Comparison of ENCODE assay signal across 8 cellular contexts in genomic region chr19:4182082-4182926, GRCh38. TPM values are rescaled to one million over a fixed set of nuclear protein-coding genes. Genes with fewer than 3 reads are reported as not detected.
DNase-seq lines count a peak whose midpoint lies in the region; ATAC-seq and TF ChIP-seq lines count a peak whose summit lies in the region.

TSS of gene ANKRD24 (plus strand) at chr19:4182689. CDS start at chr19:4186426, 3,737 bp downstream.
TSS of gene SIRT6 (minus strand) at chr19:4182563. CDS start at chr19:4182539, 24 bp downstream.

- TF ChIP-seq CTCF in HEK293 (tag by site-specific recombination; IDR thresholded peaks at IDR 0.05): no peak
- TF ChIP-seq CTCF in NB4 (IDR thresholded peaks at IDR 0.05; ENCODE audit: low read depth, low read length): no peak
- no peak for TF ChIP-seq CTCF in suprapubic skin (IDR thresholded peaks at IDR 0.05)

- H3K27ac ChIP-seq in HEK293 (ENCODE audit: extremely low read depth, low read depth, low read length) (peak within 1 kb of the TSS; percentile 45; the same call in 1 of the 2 replicates), suprapubic skin (peak within 1 kb of the TSS; percentile 62)

- peak; percentile 50 for TF ChIP-seq POLR2A in NB4 (IDR thresholded peaks at IDR 0.05; ENCODE audit: extremely low read depth, insufficient read length)
- peak in 1 of 2 donors; percentile 18 for TF ChIP-seq POLR2A in suprapubic skin (IDR thresholded peaks at IDR 0.05)

- H3K9me3 Mint-ChIP-seq in activated naive CD4-positive, alpha-beta T cell treated with anti-CD3 and anti-CD28 coated beads, Interleukin-2, amount 50 U/mL, for 72 hours: no peaks in the 10 kb centered on the region

- no peaks in the 10 kb centered on the region for H3K27me3 ChIP-seq in suprapubic skin

- no peaks in the 10 kb centered on the region; the same call in 1 of the 2 replicates for H3K4me1 ChIP-seq in ES-I3 (ENCODE audit: insufficient read depth, low read length)
- no peaks in the 10 kb centered on the region for H3K4me1 ChIP-seq in HEK293 (ENCODE audit: control insufficient read depth, insufficient read depth, low read length)
- H3K4me1 ChIP-seq in suprapubic skin: peaks cover 25% of the 10 kb centered on the region

- peak within 1 kb of the TSS; percentile 98 to 100 for H3K27ac Mint-ChIP-seq in activated naive CD4-positive, alpha-beta T cell treated with anti-CD3 and anti-CD28 coated beads, Interleukin-2, amount 50 U/mL, for 72 hours

- POLR2A ChIA-PET in HEK293 (lab: Yijun Ruan, JAX): no interaction called here

- peaks cover 10% of the 10 kb centered on the region in 2 donors for H3K36me3 Mint-ChIP-seq in activated naive CD4-positive, alpha-beta T cell treated with anti-CD3 and anti-CD28 coated beads, Interleukin-2, amount 50 U/mL, for 72 hours

- peak; percentile 91 for ATAC-seq in SK-N-SH treated with all-trans-retinoic acid at 6 μM for 48 hours
- ATAC-seq in activated naive CD4-positive, alpha-beta T cell treated with anti-CD3 and anti-CD28 coated beads, Interleukin-2, amount 50 U/mL, for 72 hours: peak; percentile 91 to 93

- under 1% methylated on average over 32 of the region's 62 CpGs for WGBS in suprapubic skin

- TF ChIP-seq EP300 in suprapubic skin (IDR thresholded peaks at IDR 0.05): no peak

- peak within 1 kb of the TSS; percentile 92 for H3K9ac ChIP-seq in ES-I3 (ENCODE audit: low read depth, low read length)

- peak; percentile 93 for DNase-seq in NB4 (ENCODE audit: low read depth)
- DNase-seq in activated naive CD4-positive, alpha-beta T cell treated with anti-CD3 and anti-CD28 coated beads, Interleukin-2, amount 50 U/mL, for 72 hours (ENCODE audit: low spot score in 2 of 2): peak; percentile 93 to 97
- DNase-seq in glomerular endothelial cell (ENCODE audit: extremely low read depth, low read depth, low spot score): peak; percentile 48
- DNase-seq in occipital lobe (lab: John Stamatoyannopoulos, UW): peak; percentile 91
- DNase-seq in suprapubic skin (ENCODE audit: low spot score in 2 of 2): peak; percentile 96 to 97

- H3K4me3 ChIP-seq in HEK293 (ENCODE audit: low read depth, low read length) (peak within 1 kb of the TSS; percentile 99), NB4 (ENCODE audit: low read depth, low read length) (peak within 1 kb of the TSS; percentile 80), suprapubic skin (peak within 1 kb of the TSS; percentile 74)

- H3K9me3 ChIP-seq in ES-I3 (ENCODE audit: control insufficient read depth, insufficient read depth, low read length) (no peaks in the 10 kb centered on the region), HEK293 (ENCODE audit: control insufficient read depth, insufficient read depth, low read depth, low read length) (no peaks in the 10 kb centered on the region), suprapubic skin (no peaks in the 10 kb centered on the region)

- H3K36me3 ChIP-seq in ES-I3 (ENCODE audit: insufficient read depth, low read length): peaks cover 4% of the 10 kb centered on the region; the same call in 1 of the 2 replicates
- peaks cover 0 to 24% of the 10 kb centered on the region in 2 experiments; a peak in 2 of 3 replicates for H3K36me3 ChIP-seq in HEK293 (ENCODE audit: control insufficient read depth in 2 of 2, insufficient read depth in 1 of 2, low read length in 2 of 2)
- peaks cover 25% of the 10 kb centered on the region for H3K36me3 ChIP-seq in suprapubic skin

- CTCF ChIA-PET in HEK293 (lab: Yijun Ruan, JAX): interaction anchor here (1.2 kb wide), 1 partner anchor 26 kb away, joined by 6 read pairs; no protein-coding TSS in a partner anchor

TF ChIP-seq in HEK293, 187 proteins besides CTCF, POLR2A, EP300 and RAD21 (continues in another document):
- TF ChIP-seq ZSCAN30 (tag by site-specific recombination; IDR thresholded peaks at IDR 0.05) (peak; percentile 47; the same call in 1 of the 2 replicates), KLF1 (tag by site-specific recombination; IDR thresholded peaks at IDR 0.05) (peak; percentile 90), SP7 (tag by site-specific recombination; IDR thresholded peaks at IDR 0.05) (peak; percentile 96), ZBTB48 (tag by site-specific recombination; IDR thresholded peaks at IDR 0.05) (peak; percentile 52), ZNF248 (tag by site-specific recombination; IDR thresholded peaks at IDR 0.05) (no peak), IKZF3 (tag by site-specific recombination; IDR thresholded peaks at IDR 0.05) (peak; percentile 49; the same call in 1 of the 2 replicates), ZNF571 (tag by site-specific recombination; IDR thresholded peaks at IDR 0.05) (no peak), KLF7 (tag by site-specific recombination; IDR thresholded peaks at IDR 0.05; ENCODE audit: borderline replicate concordance) (peak; percentile 88; the same call in 1 of the 2 replicates), SCRT2 (tag by site-specific recombination; IDR thresholded peaks at IDR 0.05) (peak; percentile 60; the same call in 1 of the 2 replicates), PATZ1 (tag by site-specific recombination; IDR thresholded peaks at IDR 0.05) (peak; percentile 98), ZNF792 (tag by site-specific recombination; IDR thresholded peaks at IDR 0.05) (peak; percentile 80; the same call in 1 of the 2 replicates), WT1 (tag by site-specific recombination; IDR thresholded peaks at IDR 0.05) (peak; percentile 53), ZFHX2 (tag by site-specific recombination; conservative IDR thresholded peaks at IDR 0.05) (peak; percentile 75)

TF ChIP-seq in SK-N-SH treated with all-trans-retinoic acid at 6 μM for 48 hours, 23 proteins besides CTCF, POLR2A, EP300 and RAD21 (continues in another document):
- no peak for TF ChIP-seq ZNF70 (CRISPR knock-in tag; IDR thresholded peaks at IDR 0.05)
- TF ChIP-seq ISL1 (CRISPR knock-in tag; IDR thresholded peaks at IDR 0.05): no peak
- TF ChIP-seq OSR1 (CRISPR knock-in tag; IDR thresholded peaks at IDR 0.05): no peak
- TF ChIP-seq TCF4 (CRISPR knock-in tag; IDR thresholded peaks at IDR 0.05; ENCODE audit: borderline replicate concordance): no peak
- TF ChIP-seq POU6F1 (CRISPR knock-in tag; IDR thresholded peaks at IDR 0.05; ENCODE audit: borderline replicate concordance, low read depth): no peak
- no peak for TF ChIP-seq ZNF8 (CRISPR knock-in tag; IDR thresholded peaks at IDR 0.05)
- no peak for TF ChIP-seq GLIS3 (CRISPR knock-in tag; IDR thresholded peaks at IDR 0.05)
- TF ChIP-seq TOX (CRISPR knock-in tag; IDR thresholded peaks at IDR 0.05; ENCODE audit: borderline replicate concordance): no peak
- no peak for TF ChIP-seq SNAI2 (CRISPR knock-in tag; IDR thresholded peaks at IDR 0.05)
- TF ChIP-seq ZNF565 (CRISPR knock-in tag; conservative IDR thresholded peaks at IDR 0.05; ENCODE audit: low read depth): no peak
- TF ChIP-seq CSDC2 (CRISPR knock-in tag; IDR thresholded peaks at IDR 0.05): no peak
- TF ChIP-seq ESRRG (CRISPR knock-in tag; IDR thresholded peaks at IDR 0.05): no peak
- no peak for TF ChIP-seq RARB (CRISPR knock-in tag; IDR thresholded peaks at IDR 0.05)
- no peak for TF ChIP-seq CSRNP3 (CRISPR knock-in tag; IDR thresholded peaks at IDR 0.05)
- no peak for TF ChIP-seq ARNTL (CRISPR knock-in tag; IDR thresholded peaks at IDR 0.05; ENCODE audit: borderline replicate concordance, low read depth)
- TF ChIP-seq ZFP3 (CRISPR knock-in tag; IDR thresholded peaks at IDR 0.05): 0 out of 2 replicates have a peak, but pooled peaks have one; percentile 35
- TF ChIP-seq CREB5 (CRISPR knock-in tag; IDR thresholded peaks at IDR 0.05; ENCODE audit: low read depth): no peak

RNA-seq across cellular contexts. Expression of gene ANKRD24, which starts in this region (rescaled TPM):
- 1 to 10 TPM; 1.7 to 4.2 TPM for total RNA-seq in activated naive CD4-positive, alpha-beta T cell treated with anti-CD3 and anti-CD28 coated beads, Interleukin-2, amount 50 U/mL, for 72 hours
- total RNA-seq in glomerular endothelial cell (0.05 and 2.1 TPM in 2 replicates), occipital lobe (16.4 TPM), suprapubic skin (under 1 TPM; 0.44 to 0.87 (median 0.54) TPM)

RNA-seq across cellular contexts. Expression of gene SIRT6, which starts in this region (rescaled TPM):
- 10 to 100 TPM; 35.3 to 37.9 TPM for total RNA-seq in activated naive CD4-positive, alpha-beta T cell treated with anti-CD3 and anti-CD28 coated beads, Interleukin-2, amount 50 U/mL, for 72 hours
- 29.1 and 41.8 TPM in 2 replicates for total RNA-seq in glomerular endothelial cell
- 8.7 TPM for total RNA-seq in occipital lobe
- total RNA-seq in suprapubic skin: 10 to 100 TPM; 28.1 to 45.7 (median 31.8) TPM

Comparison
In these comparisons a context has a peak if more than half of its experiments do, and no peak if none do; other contexts are left out.
1. Peak in every context shown above with its lines: DNase-seq, ATAC-seq, H3K4me3 ChIP-seq and H3K27ac ChIP-seq.